In the genomic region with DNA sequence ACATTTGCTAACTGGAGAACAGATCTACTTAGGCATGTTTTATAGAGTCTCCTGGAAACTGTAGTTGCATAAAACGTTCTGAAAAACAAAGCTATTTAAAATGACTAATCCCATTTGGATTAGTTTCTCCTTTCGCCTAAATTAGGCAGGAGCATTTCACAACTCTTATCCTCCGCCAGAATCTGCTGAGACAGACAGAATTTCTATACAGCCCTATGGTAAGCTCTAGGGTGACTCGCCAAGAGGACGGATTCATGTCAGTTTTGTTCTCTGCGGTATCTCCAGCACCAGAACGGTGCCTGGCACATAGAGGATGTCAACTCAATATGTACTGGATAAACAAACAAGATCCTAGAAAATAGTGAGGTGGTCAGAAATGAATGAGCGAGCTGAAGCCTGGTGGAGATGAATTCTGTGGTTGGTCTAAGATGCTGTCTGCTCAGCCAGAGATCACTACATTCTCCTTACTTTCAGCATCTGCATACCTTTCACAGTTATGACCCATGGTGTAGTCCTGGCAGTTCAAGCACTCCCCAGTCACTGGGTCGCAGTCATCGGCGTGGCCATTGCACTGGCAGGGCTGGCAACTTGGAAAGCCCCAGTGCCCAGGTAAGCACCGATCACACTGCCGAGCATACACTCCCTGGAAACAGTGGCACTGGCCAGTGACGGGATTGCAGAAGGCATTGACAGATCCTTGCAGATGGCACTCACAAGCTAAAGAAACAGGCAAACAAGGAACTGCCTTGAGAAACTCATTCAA, we compare ENCODE assay signal across 15 cellular contexts. TPM values are rescaled to one million over a fixed set of nuclear protein-coding genes. Genes with fewer than 3 reads are reported as not detected.
DNase-seq lines count a peak whose midpoint lies in the region; ATAC-seq and TF ChIP-seq lines count a peak whose summit lies in the region.
"Had no signal": no experiment of that assay in that cellular context is flagged by ENCODE, and none has a peak within 500 bp of the region (broad histone marks: within the 10 kb centered on the region; RNA-seq: fewer than 3 reads in every experiment).

No MANE protein-coding gene starts in this region.

- peak; percentile 57 for DNase-seq in AG08396 (ENCODE audit: low spot score)
- no peak for DNase-seq in RWPE2 (ENCODE audit: low spot score)
- peak; percentile 97 for DNase-seq in fibroblast of gingiva (ENCODE audit: low read depth)
- no peak for DNase-seq in T1000 (lab: John Stamatoyannopoulos, UW)
- DNase-seq in stimulated activated CD4-positive, alpha-beta T cell treated with anti-CD3 and anti-CD28 coated beads, Interleukin-1b, Interleukin-23, amount 100 ng/mL, for 48 hours = no peak
- no peak for DNase-seq in mesendoderm
- DNase-seq: activated CD4-positive, alpha-beta memory T cell treated with anti-CD3 and anti-CD28 coated beads for 36 hours; amniotic stem cell; heart left ventricle; NCI-H2029; SJCRH30; stimulated activated CD4-positive, alpha-beta T cell treated with anti-CD3 and anti-CD28 coated beads, Interleukin-2, amount 100 ng/mL, for 48 hours had no signal

- H3K9ac ChIP-seq in parathyroid adenoma = no peak overlapping the region
- no peak overlapping the region for H3K9ac ChIP-seq in mesendoderm (ENCODE audit: low read length)
- H3K9ac ChIP-seq: BLaER1 treated with 17β-estradiol and CSF1 and Interleukin-3, amounts not matched to agents 10 nM and 100 nM had no signal

- H2AFZ ChIP-seq in parathyroid adenoma = no peak overlapping the region

- H3K56ac ChIP-seq in mesendoderm (ENCODE audit: low read length) = no peak overlapping the region

- H2BK15ac ChIP-seq in mesendoderm (replicated peaks; ENCODE audit: low read depth) = no peak overlapping the region

- no peak overlapping the region for H2AK5ac ChIP-seq in mesendoderm (ENCODE audit: low read length)

- H3K36me3 ChIP-seq in RWPE2 (ENCODE audit: low read depth) (peaks cover 100% of the 10 kb centered on the region), parathyroid adenoma (ENCODE audit: control insufficient read depth, insufficient read depth, low read length) (no peaks in the 10 kb centered on the region), mesendoderm (ENCODE audit: control insufficient read depth, insufficient read depth, low read length) (peaks cover 3% of the 10 kb centered on the region)
- H3K36me3 ChIP-seq: BLaER1 treated with 17β-estradiol and CSF1 and Interleukin-3, amounts not matched to agents 10 nM and 100 nM had no signal

- H2BK5ac ChIP-seq in mesendoderm (ENCODE audit: low read length) = no peak overlapping the region

- H3K27ac ChIP-seq in RWPE2 (ENCODE audit: poor library complexity, severe bottlenecking) (peak overlapping the region; percentile 96), parathyroid adenoma (peak overlapping the region; percentile 3), mesendoderm (ENCODE audit: low read depth, low read length) (no peak overlapping the region)
- H3K27ac ChIP-seq: SJCRH30 had no signal

- H3K4me3 ChIP-seq in RWPE2 (ENCODE audit: severe bottlenecking) (no peak overlapping the region), parathyroid adenoma (ENCODE audit: low read depth, low read length) (no peak overlapping the region), mesendoderm (ENCODE audit: low read length) (no peak overlapping the region)
- H3K4me3 ChIP-seq: BLaER1 treated with 17β-estradiol and CSF1 and Interleukin-3, amounts not matched to agents 10 nM and 100 nM; heart left ventricle; SJCRH30 had no signal

- H4K5ac ChIP-seq in mesendoderm (ENCODE audit: low read length) = no peak overlapping the region

- no peaks in the 10 kb centered on the region for H3K79me1 ChIP-seq in mesendoderm (ENCODE audit: low read length)

- H3K4me2 ChIP-seq in parathyroid adenoma (ENCODE audit: low read length) (peak overlapping the region; percentile 23), mesendoderm (ENCODE audit: low read length) (no peak overlapping the region)

- no peak overlapping the region for H3K18ac ChIP-seq in mesendoderm (ENCODE audit: low read length)

- no peaks in the 10 kb centered on the region for H3K9me3 ChIP-seq in RWPE2 (ENCODE audit: severe bottlenecking)
- no peaks in the 10 kb centered on the region for H3K9me3 ChIP-seq in parathyroid adenoma (ENCODE audit: control insufficient read depth, low read length)
- H3K9me3 ChIP-seq: BLaER1 treated with 17β-estradiol and CSF1 and Interleukin-3, amounts not matched to agents 10 nM and 100 nM; heart left ventricle; SJCRH30 had no signal

- H3K27me3 ChIP-seq in RWPE2 (ENCODE audit: insufficient read depth, poor library complexity, severe bottlenecking) = no peaks in the 10 kb centered on the region
- H3K27me3 ChIP-seq in parathyroid adenoma (ENCODE audit: control insufficient read depth, insufficient read depth, low read length) = no peaks in the 10 kb centered on the region
- H3K27me3 ChIP-seq in mesendoderm (ENCODE audit: insufficient read depth, low read length, poor library complexity) = no peaks in the 10 kb centered on the region
- H3K27me3 ChIP-seq: BLaER1 treated with 17β-estradiol and CSF1 and Interleukin-3, amounts not matched to agents 10 nM and 100 nM; heart left ventricle; SJCRH30 had no signal

- WGBS in mesendoderm (ENCODE audit: extremely low coverage, insufficient coverage, low lambda C conversion rate) = no CpG with 5 or more reads among the region's 14 CpGs

- no peak for TF ChIP-seq CTCF in RWPE2 (IDR thresholded peaks at IDR 0.05; ENCODE audit: poor library complexity, severe bottlenecking)
- TF ChIP-seq CTCF in parathyroid adenoma (IDR thresholded peaks at IDR 0.05) = no peak

- H3K4ac ChIP-seq in mesendoderm (ENCODE audit: low read depth, low read length) = no peak overlapping the region

- no peak overlapping the region for H4K8ac ChIP-seq in mesendoderm (ENCODE audit: low read depth, low read length)

- H2BK120ac ChIP-seq in mesendoderm (ENCODE audit: low read depth, low read length) = no peak overlapping the region

- peaks cover 6% of the 10 kb centered on the region for H3K4me1 ChIP-seq in RWPE2 (ENCODE audit: insufficient read depth, poor library complexity, severe bottlenecking)
- peaks cover 8% of the 10 kb centered on the region for H3K4me1 ChIP-seq in parathyroid adenoma
- no peaks in the 10 kb centered on the region for H3K4me1 ChIP-seq in mesendoderm (ENCODE audit: control insufficient read depth, low read depth, low read length)
- H3K4me1 ChIP-seq: SJCRH30 had no signal

- ATAC-seq in RWPE2 (ENCODE audit: low read depth) = peak; percentile 77
- no peak for ATAC-seq in HG03439 (IDR thresholded peaks at IDR 0.05; ENCODE audit: unreplicated experiment)

- no peak overlapping the region for H3K23ac ChIP-seq in mesendoderm (ENCODE audit: low read length)

- H3K79me2 ChIP-seq in parathyroid adenoma = no peaks in the 10 kb centered on the region
- H3K79me2 ChIP-seq in mesendoderm (ENCODE audit: control insufficient read depth, insufficient read depth, low read length) = no peaks in the 10 kb centered on the region

RNA-seq across cellular contexts. Expression of gene LAMB1, which starts 44.0 kb away (rescaled TPM):
- 60.6 TPM for polyA plus RNA-seq in mesendoderm (2013, experiment 1 of 2)
- 59.6 TPM for polyA plus RNA-seq in mesendoderm (2013, experiment 2 of 2)

Comparison
In these comparisons a context has a peak if more than half of its experiments do, and no peak if none do; other contexts are left out.
1. DNase-seq: peak in AG08396 (single experiment) and fibroblast of gingiva (single experiment); none in RWPE2 (single experiment), T1000 (single experiment), stimulated activated CD4-positive, alpha-beta T cell treated with anti-CD3 and anti-CD28 coated beads, Interleukin-1b, Interleukin-23, amount 100 ng/mL, for 48 hours (single experiment) and mesendoderm (single experiment).